ENCODE assay signal across 1 cellular context in genomic region chr11:93116641-93117577, GRCh38.
TF ChIP-seq lines count a peak whose summit lies in the region.

No MANE protein-coding gene starts in this region.

TF ChIP-seq in WTC11, 78 proteins besides CTCF, POLR2A, EP300 and RAD21 (continued from another document and continues in another):
- TF ChIP-seq AR (CRISPR knock-in tag; IDR thresholded peaks at IDR 0.05) (peak; percentile 99), ZNF263 (CRISPR knock-in tag; IDR thresholded peaks at IDR 0.05; ENCODE audit: low read depth) (no peak), ZNF138 (CRISPR knock-in tag; conservative IDR thresholded peaks at IDR 0.05) (no peak), HMGXB4 (CRISPR knock-in tag; IDR thresholded peaks at IDR 0.05) (peak; percentile 29; the same call in 1 of the 2 replicates), ZBTB21 (CRISPR knock-in tag; IDR thresholded peaks at IDR 0.05; ENCODE audit: borderline replicate concordance) (no peak), OVOL2 (CRISPR knock-in tag; IDR thresholded peaks at IDR 0.05; ENCODE audit: borderline replicate concordance) (no peak), NR2C2 (CRISPR knock-in tag; IDR thresholded peaks at IDR 0.05) (no peak), CBFB (CRISPR knock-in tag; IDR thresholded peaks at IDR 0.05; ENCODE audit: low read depth) (no peak), NR3C1 (CRISPR knock-in tag; conservative IDR thresholded peaks at IDR 0.05; ENCODE audit: low read depth) (no peak), USF1 (CRISPR knock-in tag; IDR thresholded peaks at IDR 0.05) (no peak), IRF2 (CRISPR knock-in tag; IDR thresholded peaks at IDR 0.05; ENCODE audit: borderline replicate concordance, low read depth) (no peak), ZSCAN18 (CRISPR knock-in tag; IDR thresholded peaks at IDR 0.05) (peak; percentile 78; the same call in 1 of the 2 replicates), ZNF281 (CRISPR knock-in tag; IDR thresholded peaks at IDR 0.05) (no peak), RORB (CRISPR knock-in tag; IDR thresholded peaks at IDR 0.05) (no peak), SP1 (CRISPR knock-in tag; conservative IDR thresholded peaks at IDR 0.05) (no peak; the same call in 1 of the 2 replicates), ZNF532 (CRISPR knock-in tag; IDR thresholded peaks at IDR 0.05; ENCODE audit: borderline replicate concordance) (peak; percentile 100), MLX (CRISPR knock-in tag; IDR thresholded peaks at IDR 0.05) (no peak), PREB (CRISPR knock-in tag; IDR thresholded peaks at IDR 0.05; ENCODE audit: borderline replicate concordance) (no peak), CREM (CRISPR knock-in tag; IDR thresholded peaks at IDR 0.05) (no peak), SMAD3 (CRISPR knock-in tag; IDR thresholded peaks at IDR 0.05; ENCODE audit: borderline replicate concordance) (no peak), ESRRA (CRISPR knock-in tag; IDR thresholded peaks at IDR 0.05; ENCODE audit: borderline replicate concordance) (no peak), GABPB1 (CRISPR knock-in tag; IDR thresholded peaks at IDR 0.05) (no peak), E2F4 (CRISPR knock-in tag; IDR thresholded peaks at IDR 0.05; ENCODE audit: borderline replicate concordance, low read depth) (no peak), STAT6 (CRISPR knock-in tag; conservative IDR thresholded peaks at IDR 0.05; ENCODE audit: low read depth) (no peak), ZNF425 (CRISPR knock-in tag; conservative IDR thresholded peaks at IDR 0.05) (peak; percentile 98), JUN (CRISPR knock-in tag; IDR thresholded peaks at IDR 0.05) (no peak), TEAD1 (CRISPR knock-in tag; IDR thresholded peaks at IDR 0.05) (no peak), ZBTB43 (CRISPR knock-in tag; IDR thresholded peaks at IDR 0.05) (no peak), MXD4 (CRISPR knock-in tag; IDR thresholded peaks at IDR 0.05; ENCODE audit: borderline replicate concordance) (no peak), RELA (CRISPR knock-in tag; IDR thresholded peaks at IDR 0.05; ENCODE audit: borderline replicate concordance) (no peak)
